In genomic region chr9:130714586-130715110, GRCh38 we compare ENCODE assay signal across 11 cellular contexts. TPM values are rescaled to one million over a fixed set of nuclear protein-coding genes. Genes with fewer than 3 reads are reported as not detected.
A peak's percentile ranks its signal among the peaks of the same experiment; 100 is the strongest.
DNase-seq lines count a peak whose midpoint lies in the region; ATAC-seq and TF ChIP-seq lines count a peak whose summit lies in the region.
"Had no signal": no experiment of that assay in that cellular context is flagged by ENCODE, and none has a peak within 500 bp of the region (broad histone marks: within the 10 kb centered on the region; RNA-seq: fewer than 3 reads in every experiment).

No MANE protein-coding gene starts in this region.

- CTCF ChIA-PET in BJ (lab: Yijun Ruan, JAX), result interaction anchor here (1.1 to 1.9 kb wide), 4 partner anchors 13 to 155 kb away, joined by 4 to 9 read pairs (median 6); no protein-coding TSS in a partner anchor

- H3K4me3 ChIP-seq in BJ (ENCODE audit: low read depth, low read length), result peak overlapping the region; percentile 96

- TF ChIP-seq CTCF in BJ (IDR thresholded peaks at IDR 0.05; ENCODE audit: insufficient read depth, low read depth, low read length) (no peak), chondrocyte (IDR thresholded peaks at IDR 0.05) (no peak)

- H3K9me3 ChIP-seq in KOPT-K1 (ENCODE audit: insufficient read depth, low read length, poor library complexity, severe bottlenecking), result no peaks in the 10 kb centered on the region

- ATAC-seq in natural killer cell treated with Interleukin-12 subunit alpha and Interleukin-12 subunit beta and Interleukin-15 and Interleukin-18, amount 100 ng/mL, for 72 hours, result no peak
- no peak for ATAC-seq in activated CD4-positive, CD25-positive, alpha-beta regulatory T cell treated with anti-CD3 and anti-CD28 coated beads, Interleukin-2, amount 50 U/mL, for 24 hours
- no peak for ATAC-seq in HG03135 (IDR thresholded peaks at IDR 0.05; ENCODE audit: unreplicated experiment)

- peaks cover 37% of the 10 kb centered on the region for H3K4me1 Mint-ChIP-seq in chondrocyte (ENCODE audit: low read depth)
- peaks cover 27 to 29% of the 10 kb centered on the region in 2 donors for H3K4me1 Mint-ChIP-seq in natural killer cell treated with Interleukin-12 subunit alpha and Interleukin-12 subunit beta and Interleukin-15 and Interleukin-18, amount 100 ng/mL, for 72 hours (ENCODE audit: low read depth in 2 of 2)

- H3K36me3 ChIP-seq in BJ (ENCODE audit: control insufficient read depth, insufficient read depth, low read length) (no peaks in the 10 kb centered on the region; the same call in 1 of the 2 replicates), KOPT-K1 (ENCODE audit: insufficient read depth, low read length) (no peaks in the 10 kb centered on the region)

- POLR2A ChIA-PET in BJ (lab: Charles Lee), result no interaction called here

- H3K27ac ChIP-seq in KOPT-K1 (ENCODE audit: low read depth, low read length, poor library complexity, severe bottlenecking), result peak overlapping the region; percentile 9

- in situ Hi-C loops in ACHN (cut with HindIII; ENCODE audit: low pct_ligation_motif_present, low pct_unique_long_range_greater_than_20kb, low sequenced_read_pairs), result no loop called here

- DNase-seq in BJ (ENCODE audit: low read depth), result no peak
- DNase-seq in chondrocyte (ENCODE audit: low spot score), result no peak
- no peak for DNase-seq in natural killer cell treated with Interleukin-12 subunit alpha and Interleukin-12 subunit beta and Interleukin-15 and Interleukin-18, amount 100 ng/mL, for 72 hours (ENCODE audit: low spot score)
- no peak for DNase-seq in ACHN
- no peak for DNase-seq in hypothalamus (lab: John Stamatoyannopoulos, UW)
- DNase-seq: amniotic stem cell; stimulated activated CD4-positive, alpha-beta T cell treated with anti-CD3 and anti-CD28 coated beads, Interleukin-2, amount 100 ng/mL, for 24 hours had no signal

- H3K9me3 Mint-ChIP-seq in chondrocyte (ENCODE audit: low read depth), result no peaks in the 10 kb centered on the region
- H3K9me3 Mint-ChIP-seq in natural killer cell treated with Interleukin-12 subunit alpha and Interleukin-12 subunit beta and Interleukin-15 and Interleukin-18, amount 100 ng/mL, for 72 hours, result no peaks in the 10 kb centered on the region

- no peaks in the 10 kb centered on the region for H3K27me3 Mint-ChIP-seq in chondrocyte (ENCODE audit: low read depth)
- H3K27me3 Mint-ChIP-seq in natural killer cell treated with Interleukin-12 subunit alpha and Interleukin-12 subunit beta and Interleukin-15 and Interleukin-18, amount 100 ng/mL, for 72 hours, result no peaks in the 10 kb centered on the region

- H3K4me3 Mint-ChIP-seq in chondrocyte (ENCODE audit: unreplicated experiment), result peak overlapping the region; percentile 95
- H3K4me3 Mint-ChIP-seq in natural killer cell treated with Interleukin-12 subunit alpha and Interleukin-12 subunit beta and Interleukin-15 and Interleukin-18, amount 100 ng/mL, for 72 hours, result peak overlapping the region; percentile 96

- peak overlapping the region; percentile 99 for H3K27ac Mint-ChIP-seq in chondrocyte (ENCODE audit: unreplicated experiment)
- H3K27ac Mint-ChIP-seq in natural killer cell treated with Interleukin-12 subunit alpha and Interleukin-12 subunit beta and Interleukin-15 and Interleukin-18, amount 100 ng/mL, for 72 hours, result no peak overlapping the region

- H3K27me3 ChIP-seq in BJ (ENCODE audit: control insufficient read depth, insufficient read depth, low read length), result no peaks in the 10 kb centered on the region

- no peaks in the 10 kb centered on the region for H3K36me3 Mint-ChIP-seq in chondrocyte (ENCODE audit: low read depth)
- no peaks in the 10 kb centered on the region for H3K36me3 Mint-ChIP-seq in natural killer cell treated with Interleukin-12 subunit alpha and Interleukin-12 subunit beta and Interleukin-15 and Interleukin-18, amount 100 ng/mL, for 72 hours

RNA-seq across cellular contexts. Expression of gene EXOSC2, which starts 21.1 kb away (rescaled TPM):
- 19.8 and 20.3 TPM in 2 replicates for polyA plus RNA-seq in BJ (2011; rRNA removed)
- polyA minus RNA-seq in BJ (2011; rRNA and poly(A)+ RNA removed), result 12.2 and 15.2 TPM in 2 replicates
- 15.6 to 27.7 TPM (median 16.2 TPM) in 3 replicates for total RNA-seq in chondrocyte
- 100 to 1,000 TPM in 1 of 2 donors, 10 to 100 TPM in 1; 58.8 to 103 TPM for total RNA-seq in natural killer cell treated with Interleukin-12 subunit alpha and Interleukin-12 subunit beta and Interleukin-15 and Interleukin-18, amount 100 ng/mL, for 72 hours

RNA-seq across cellular contexts. Expression of gene PRDM12, which starts 50.3 kb away (rescaled TPM):
- not detected in 2 replicates for polyA plus RNA-seq in BJ (2011; rRNA removed)
- not detected in 2 replicates for polyA minus RNA-seq in BJ (2011; rRNA and poly(A)+ RNA removed)
- total RNA-seq in chondrocyte, result 0.10 to 0.23 TPM in 2 of 3 replicates, not detected in the other
- under 1 TPM in 1 of 2 donors, not detected in 1; 0.39 TPM for total RNA-seq in natural killer cell treated with Interleukin-12 subunit alpha and Interleukin-12 subunit beta and Interleukin-15 and Interleukin-18, amount 100 ng/mL, for 72 hours
- total RNA-seq: LHCN-M2 had no signal
